ENCODE assay signal across 18 cellular contexts in the genomic region with DNA sequence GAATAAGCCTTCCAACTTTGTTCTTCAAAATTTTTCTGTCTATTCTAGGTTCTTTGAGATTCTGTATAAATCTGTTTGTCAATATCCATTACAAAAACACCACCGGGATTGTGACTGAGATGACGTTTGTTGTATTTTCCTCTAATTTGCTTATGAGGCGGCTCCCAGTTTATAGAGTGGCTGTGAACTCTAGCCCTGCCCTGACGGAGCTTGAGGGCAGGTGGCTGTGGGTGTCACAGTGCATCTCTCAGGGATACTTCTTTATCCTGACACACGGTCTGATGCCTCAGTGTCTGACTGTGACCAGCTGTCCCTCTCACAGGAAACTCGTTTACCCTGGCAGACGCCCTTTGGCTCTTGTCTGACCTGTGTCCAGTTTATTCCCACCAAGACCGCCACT.
"Had no signal": no experiment of that assay in that cellular context is flagged by ENCODE, and none has a peak within 500 bp of the region (broad histone marks: within the 10 kb centered on the region; RNA-seq: fewer than 3 reads in every experiment).

No MANE protein-coding gene starts in this region.

- H3K36me3 Mint-ChIP-seq: naive thymus-derived CD4-positive, alpha-beta T cell had no signal

- H3K27me3 ChIP-seq: colonic mucosa, esophagus squamous epithelium, sigmoid colon, stomach, transverse colon had no signal

- H3K4me1 ChIP-seq: colonic mucosa, gastroesophageal sphincter, sigmoid colon, stomach, transverse colon had no signal

- H3K9me3 ChIP-seq: colonic mucosa, esophagus squamous epithelium, sigmoid colon, thoracic aorta, transverse colon had no signal

- ATAC-seq: gastroesophageal sphincter; left ventricle myocardium superior; naive thymus-derived CD4-positive, alpha-beta T cell had no signal

- H3K4me3 ChIP-seq: colonic mucosa, esophagus squamous epithelium, gastroesophageal sphincter, lung, sigmoid colon, skin epidermis, stomach, thoracic aorta, transverse colon had no signal

- H3K36me3 ChIP-seq: colonic mucosa, esophagus squamous epithelium, gastroesophageal sphincter, sigmoid colon, stomach, thoracic aorta, transverse colon had no signal

- DNase-seq: colonic mucosa; esophagus squamous epithelium; glutamatergic neuron; islet precursor cell; left ventricle myocardium superior; naive thymus-derived CD4-positive, alpha-beta T cell; nephron progenitor cell; stimulated activated CD4-positive, alpha-beta T cell treated with anti-CD3 and anti-CD28 coated beads, Interleukin-2, amount 100 ng/mL, for 24 hours; stimulated activated CD4-positive, alpha-beta T cell treated with anti-CD3 and anti-CD28 coated beads, Interleukin-4, amount 100 ng/mL, for 4 hours; stimulated activated naive CD4-positive, alpha-beta T cell; stomach; substantia nigra; transverse colon had no signal

- H3K27ac ChIP-seq: colonic mucosa, esophagus squamous epithelium, gastroesophageal sphincter, sigmoid colon, skin epidermis, stomach, thoracic aorta, transverse colon had no signal

- H3K4me3 Mint-ChIP-seq: naive thymus-derived CD4-positive, alpha-beta T cell; nephron progenitor cell had no signal

- H3K27ac Mint-ChIP-seq: nephron progenitor cell had no signal
